32 cellular contexts compared by ENCODE assay signal in genomic region chr12:30041096-30041495, GRCh38.
"Had no signal": no experiment of that assay in that cellular context is flagged by ENCODE, and none has a peak within 500 bp of the region (broad histone marks: within the 10 kb centered on the region; RNA-seq: fewer than 3 reads in every experiment).

No MANE protein-coding gene starts in this region.

- H3K9ac ChIP-seq: neural progenitor cell had no signal

- H3K4me1 ChIP-seq: left lung, neural progenitor cell, pancreas, prostate gland, stomach, testis, thyroid gland, transverse colon, upper lobe of left lung, vagina had no signal

- H2AFZ ChIP-seq: neural progenitor cell had no signal

- ATAC-seq: left colon; left lung; natural killer cell; pancreas; right cardiac atrium; sciatic nerve; stimulated activated naive B cell treated with anti-CD40 and anti-IgM and Interleukin-4, amounts not matched to agents 10 μg/mL and 1 μg/mL and 100 μg/mL, for 72 hours; stimulated activated naive CD8-positive, alpha-beta T cell treated with anti-CD3 and anti-CD28 coated beads, Interleukin-15, Interleukin-2, amounts not matched to agents 100 U/mL and 50 U/mL, for 24 hours had no signal

- H3K4me2 ChIP-seq: neural progenitor cell had no signal

- H3K4me3 ChIP-seq: left lung, lung, neural progenitor cell, pancreas, prostate gland, skin epidermis, stomach, testis, thyroid gland, transverse colon, upper lobe of left lung, vagina had no signal

- DNase-seq: hypothalamus; immature natural killer cell; kidney; left colon; left lung; mesendoderm; naive B cell; natural killer cell; nephron progenitor cell; occipital lobe; pancreas; posterior cingulate gyrus; retina; right cardiac atrium; stimulated activated CD4-positive, alpha-beta T cell treated with anti-CD3 and anti-CD28 coated beads, Interleukin-12 subunit alpha, Interleukin-12 subunit beta, amount 100 ng/mL, for 4 hours; stimulated activated CD4-positive, alpha-beta T cell treated with anti-CD3 and anti-CD28 coated beads, Interleukin-15, amount 100 ng/mL, for 24 hours; stimulated activated CD4-positive, alpha-beta T cell treated with anti-CD3 and anti-CD28 coated beads, Interleukin-2, amount 100 ng/mL, for 24 hours; stimulated activated CD4-positive, alpha-beta T cell treated with anti-CD3 and anti-CD28 coated beads, Interleukin-4, amount 100 ng/mL, for 1 hour; stimulated activated naive B cell treated with anti-CD40 and anti-IgM and Interleukin-4, amounts not matched to agents 10 μg/mL and 1 μg/mL and 100 μg/mL, for 72 hours; stimulated activated naive CD8-positive, alpha-beta T cell treated with anti-CD3 and anti-CD28 coated beads, Interleukin-15, Interleukin-2, amounts not matched to agents 100 U/mL and 50 U/mL, for 24 hours; stomach; testis; thyroid gland; transverse colon; upper lobe of left lung had no signal

- H3K27me3 ChIP-seq: left lung, neural progenitor cell, neutrophil, pancreas, stomach, testis, thyroid gland, transverse colon, upper lobe of left lung, vagina had no signal

- H3K9me3 ChIP-seq: left lung, neutrophil, pancreas, prostate gland, stomach, testis, thyroid gland, transverse colon, upper lobe of left lung, vagina had no signal

- H3K27ac ChIP-seq: left lung, neural progenitor cell, neutrophil, pancreas, prostate gland, skin epidermis, stomach, testis, thyroid gland, transverse colon, upper lobe of left lung, vagina had no signal

- H3K36me3 ChIP-seq: left lung, neural progenitor cell, neutrophil, pancreas, prostate gland, stomach, thyroid gland, transverse colon, upper lobe of left lung, vagina had no signal
